Comparison of ENCODE assay signal across 1 cellular context in the genomic region with DNA sequence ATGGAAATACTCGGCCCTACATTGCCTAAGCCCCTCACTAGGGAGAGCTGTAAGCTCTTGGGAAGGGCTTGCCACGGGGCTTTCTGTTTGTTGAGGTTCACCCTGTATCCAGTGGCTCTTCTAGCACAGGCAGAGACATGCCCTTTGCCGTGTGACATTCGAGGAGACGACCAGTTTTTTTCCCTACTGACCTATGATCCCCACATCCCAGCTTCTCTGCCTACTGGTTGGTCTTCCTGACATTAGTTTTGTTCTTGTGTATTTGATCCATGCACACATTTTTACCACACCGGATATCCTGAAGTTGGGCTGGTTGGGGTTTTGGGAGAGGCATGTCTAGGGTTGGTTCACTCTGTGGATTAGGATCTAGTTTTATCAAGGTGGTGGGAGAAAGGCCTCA.
TF ChIP-seq lines count a peak whose summit lies in the region.

No MANE protein-coding gene starts in this region.

TF ChIP-seq in H1, 55 proteins besides CTCF, POLR2A, EP300 and RAD21 (continued from another document):
- TF ChIP-seq, protein P1, sequence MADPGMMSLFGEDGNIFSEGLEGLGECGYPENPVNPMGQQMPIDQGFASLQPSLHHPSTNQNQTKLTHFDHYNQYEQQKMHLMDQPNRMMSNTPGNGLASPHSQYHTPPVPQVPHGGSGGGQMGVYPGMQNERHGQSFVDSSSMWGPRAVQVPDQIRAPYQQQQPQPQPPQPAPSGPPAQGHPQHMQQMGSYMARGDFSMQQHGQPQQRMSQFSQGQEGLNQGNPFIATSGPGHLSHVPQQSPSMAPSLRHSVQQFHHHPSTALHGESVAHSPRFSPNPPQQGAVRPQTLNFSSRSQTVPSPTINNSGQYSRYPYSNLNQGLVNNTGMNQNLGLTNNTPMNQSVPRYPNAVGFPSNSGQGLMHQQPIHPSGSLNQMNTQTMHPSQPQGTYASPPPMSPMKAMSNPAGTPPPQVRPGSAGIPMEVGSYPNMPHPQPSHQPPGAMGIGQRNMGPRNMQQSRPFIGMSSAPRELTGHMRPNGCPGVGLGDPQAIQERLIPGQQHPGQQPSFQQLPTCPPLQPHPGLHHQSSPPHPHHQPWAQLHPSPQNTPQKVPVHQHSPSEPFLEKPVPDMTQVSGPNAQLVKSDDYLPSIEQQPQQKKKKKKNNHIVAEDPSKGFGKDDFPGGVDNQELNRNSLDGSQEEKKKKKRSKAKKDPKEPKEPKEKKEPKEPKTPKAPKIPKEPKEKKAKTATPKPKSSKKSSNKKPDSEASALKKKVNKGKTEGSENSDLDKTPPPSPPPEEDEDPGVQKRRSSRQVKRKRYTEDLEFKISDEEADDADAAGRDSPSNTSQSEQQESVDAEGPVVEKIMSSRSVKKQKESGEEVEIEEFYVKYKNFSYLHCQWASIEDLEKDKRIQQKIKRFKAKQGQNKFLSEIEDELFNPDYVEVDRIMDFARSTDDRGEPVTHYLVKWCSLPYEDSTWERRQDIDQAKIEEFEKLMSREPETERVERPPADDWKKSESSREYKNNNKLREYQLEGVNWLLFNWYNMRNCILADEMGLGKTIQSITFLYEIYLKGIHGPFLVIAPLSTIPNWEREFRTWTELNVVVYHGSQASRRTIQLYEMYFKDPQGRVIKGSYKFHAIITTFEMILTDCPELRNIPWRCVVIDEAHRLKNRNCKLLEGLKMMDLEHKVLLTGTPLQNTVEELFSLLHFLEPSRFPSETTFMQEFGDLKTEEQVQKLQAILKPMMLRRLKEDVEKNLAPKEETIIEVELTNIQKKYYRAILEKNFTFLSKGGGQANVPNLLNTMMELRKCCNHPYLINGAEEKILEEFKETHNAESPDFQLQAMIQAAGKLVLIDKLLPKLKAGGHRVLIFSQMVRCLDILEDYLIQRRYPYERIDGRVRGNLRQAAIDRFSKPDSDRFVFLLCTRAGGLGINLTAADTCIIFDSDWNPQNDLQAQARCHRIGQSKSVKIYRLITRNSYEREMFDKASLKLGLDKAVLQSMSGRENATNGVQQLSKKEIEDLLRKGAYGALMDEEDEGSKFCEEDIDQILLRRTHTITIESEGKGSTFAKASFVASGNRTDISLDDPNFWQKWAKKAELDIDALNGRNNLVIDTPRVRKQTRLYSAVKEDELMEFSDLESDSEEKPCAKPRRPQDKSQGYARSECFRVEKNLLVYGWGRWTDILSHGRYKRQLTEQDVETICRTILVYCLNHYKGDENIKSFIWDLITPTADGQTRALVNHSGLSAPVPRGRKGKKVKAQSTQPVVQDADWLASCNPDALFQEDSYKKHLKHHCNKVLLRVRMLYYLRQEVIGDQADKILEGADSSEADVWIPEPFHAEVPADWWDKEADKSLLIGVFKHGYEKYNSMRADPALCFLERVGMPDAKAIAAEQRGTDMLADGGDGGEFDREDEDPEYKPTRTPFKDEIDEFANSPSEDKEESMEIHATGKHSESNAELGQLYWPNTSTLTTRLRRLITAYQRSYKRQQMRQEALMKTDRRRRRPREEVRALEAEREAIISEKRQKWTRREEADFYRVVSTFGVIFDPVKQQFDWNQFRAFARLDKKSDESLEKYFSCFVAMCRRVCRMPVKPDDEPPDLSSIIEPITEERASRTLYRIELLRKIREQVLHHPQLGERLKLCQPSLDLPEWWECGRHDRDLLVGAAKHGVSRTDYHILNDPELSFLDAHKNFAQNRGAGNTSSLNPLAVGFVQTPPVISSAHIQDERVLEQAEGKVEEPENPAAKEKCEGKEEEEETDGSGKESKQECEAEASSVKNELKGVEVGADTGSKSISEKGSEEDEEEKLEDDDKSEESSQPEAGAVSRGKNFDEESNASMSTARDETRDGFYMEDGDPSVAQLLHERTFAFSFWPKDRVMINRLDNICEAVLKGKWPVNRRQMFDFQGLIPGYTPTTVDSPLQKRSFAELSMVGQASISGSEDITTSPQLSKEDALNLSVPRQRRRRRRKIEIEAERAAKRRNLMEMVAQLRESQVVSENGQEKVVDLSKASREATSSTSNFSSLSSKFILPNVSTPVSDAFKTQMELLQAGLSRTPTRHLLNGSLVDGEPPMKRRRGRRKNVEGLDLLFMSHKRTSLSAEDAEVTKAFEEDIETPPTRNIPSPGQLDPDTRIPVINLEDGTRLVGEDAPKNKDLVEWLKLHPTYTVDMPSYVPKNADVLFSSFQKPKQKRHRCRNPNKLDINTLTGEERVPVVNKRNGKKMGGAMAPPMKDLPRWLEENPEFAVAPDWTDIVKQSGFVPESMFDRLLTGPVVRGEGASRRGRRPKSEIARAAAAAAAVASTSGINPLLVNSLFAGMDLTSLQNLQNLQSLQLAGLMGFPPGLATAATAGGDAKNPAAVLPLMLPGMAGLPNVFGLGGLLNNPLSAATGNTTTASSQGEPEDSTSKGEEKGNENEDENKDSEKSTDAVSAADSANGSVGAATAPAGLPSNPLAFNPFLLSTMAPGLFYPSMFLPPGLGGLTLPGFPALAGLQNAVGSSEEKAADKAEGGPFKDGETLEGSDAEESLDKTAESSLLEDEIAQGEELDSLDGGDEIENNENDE (IDR thresholded peaks at IDR 0.05; ENCODE audit: insufficient replicate concordance, low read length) = no peak
